In the genomic region with DNA sequence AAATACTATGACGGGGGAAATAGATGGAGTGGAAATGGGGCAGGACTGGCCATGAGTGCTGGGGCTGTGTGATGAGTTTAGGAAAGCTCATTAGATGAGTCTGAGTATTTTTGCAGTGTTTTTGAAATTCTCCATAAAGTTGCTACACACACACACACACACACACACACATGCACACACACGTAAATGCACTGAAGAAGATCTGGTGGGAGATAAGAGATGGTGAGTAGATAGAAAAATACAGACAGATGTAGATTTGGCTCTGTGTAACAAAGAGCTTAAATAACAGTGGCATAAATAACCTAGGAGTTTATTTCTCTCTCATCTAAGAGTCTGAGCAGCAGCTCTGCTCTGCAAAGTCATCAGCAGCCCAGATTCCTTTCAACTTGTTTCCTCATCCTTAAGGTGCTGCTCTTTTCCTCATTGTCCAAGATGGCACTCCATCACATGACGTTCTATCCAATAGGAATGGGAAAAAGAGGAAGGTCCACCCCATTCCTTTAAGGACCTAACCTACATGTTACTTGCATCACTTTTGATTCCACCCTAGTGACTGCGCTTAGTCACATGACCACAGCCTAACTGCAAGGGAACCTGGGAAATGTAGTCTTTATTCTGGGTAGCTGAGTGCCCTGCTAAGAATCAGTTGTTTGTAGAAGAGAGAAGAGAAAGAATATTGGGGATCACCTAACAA, we compare ENCODE assay signal across 8 cellular contexts.
DNase-seq lines count a peak whose midpoint lies in the region; TF ChIP-seq lines count a peak whose summit lies in the region.

No MANE protein-coding gene starts in this region.

- peaks cover 21% of the 10 kb centered on the region for H3K79me2 ChIP-seq in parathyroid adenoma

- no peak overlapping the region for H3K4me3 Mint-ChIP-seq in activated CD4-positive, alpha-beta T cell treated with anti-CD3 and anti-CD28 coated beads, Interleukin-2, amount 10 ng/mL, durations not matched to agents 24 days and 14 days
- no peak overlapping the region for H3K4me3 Mint-ChIP-seq in activated T-cell treated with anti-CD3 and anti-CD28 coated beads, Interleukin-2, amount 50 U/mL, for 24 hours

- no peaks in the 10 kb centered on the region for H3K36me3 Mint-ChIP-seq in activated CD4-positive, alpha-beta T cell treated with anti-CD3 and anti-CD28 coated beads, Interleukin-2, amount 10 ng/mL, durations not matched to agents 24 days and 14 days (ENCODE audit: low read depth)
- no peaks in the 10 kb centered on the region for H3K36me3 Mint-ChIP-seq in activated T-cell treated with anti-CD3 and anti-CD28 coated beads, Interleukin-2, amount 50 U/mL, for 24 hours (ENCODE audit: low read depth)

- no peak overlapping the region for H3K4me2 ChIP-seq in parathyroid adenoma (ENCODE audit: low read length)

- H3K36me3 ChIP-seq in parathyroid adenoma (ENCODE audit: control insufficient read depth, insufficient read depth, low read length) (no peaks in the 10 kb centered on the region), Peyer's patch (no peaks in the 10 kb centered on the region)

- TF ChIP-seq CTCF in parathyroid adenoma (IDR thresholded peaks at IDR 0.05) (no peak), Peyer's patch (IDR thresholded peaks at IDR 0.05) (no peak)

- H3K9ac ChIP-seq in parathyroid adenoma: no peak overlapping the region

- H3K27me3 Mint-ChIP-seq in activated CD4-positive, alpha-beta T cell treated with anti-CD3 and anti-CD28 coated beads, Interleukin-2, amount 10 ng/mL, durations not matched to agents 24 days and 14 days: peaks cover 40% of the 10 kb centered on the region
- peaks cover 49% of the 10 kb centered on the region for H3K27me3 Mint-ChIP-seq in activated T-cell treated with anti-CD3 and anti-CD28 coated beads, Interleukin-2, amount 50 U/mL, for 24 hours

- H3K4me1 Mint-ChIP-seq in activated CD4-positive, alpha-beta T cell treated with anti-CD3 and anti-CD28 coated beads, Interleukin-2, amount 10 ng/mL, durations not matched to agents 24 days and 14 days: peaks cover 17% of the 10 kb centered on the region
- peaks cover 6% of the 10 kb centered on the region for H3K4me1 Mint-ChIP-seq in activated T-cell treated with anti-CD3 and anti-CD28 coated beads, Interleukin-2, amount 50 U/mL, for 24 hours (ENCODE audit: low read depth)

- no peak overlapping the region for H3K27ac Mint-ChIP-seq in activated CD4-positive, alpha-beta T cell treated with anti-CD3 and anti-CD28 coated beads, Interleukin-2, amount 10 ng/mL, durations not matched to agents 24 days and 14 days
- H3K27ac Mint-ChIP-seq in activated T-cell treated with anti-CD3 and anti-CD28 coated beads, Interleukin-2, amount 50 U/mL, for 24 hours: no peak overlapping the region

- no peak overlapping the region for H2AFZ ChIP-seq in parathyroid adenoma

- H3K27me3 ChIP-seq in parathyroid adenoma (ENCODE audit: control insufficient read depth, insufficient read depth, low read length): no peaks in the 10 kb centered on the region
- H3K27me3 ChIP-seq in Peyer's patch: no peaks in the 10 kb centered on the region

- H3K27ac ChIP-seq in parathyroid adenoma: peak overlapping the region; percentile 3
- H3K27ac ChIP-seq in Peyer's patch: no peak overlapping the region

- no peaks in the 10 kb centered on the region for H3K9me3 Mint-ChIP-seq in activated CD4-positive, alpha-beta T cell treated with anti-CD3 and anti-CD28 coated beads, Interleukin-2, amount 10 ng/mL, durations not matched to agents 24 days and 14 days
- no peaks in the 10 kb centered on the region for H3K9me3 Mint-ChIP-seq in activated T-cell treated with anti-CD3 and anti-CD28 coated beads, Interleukin-2, amount 50 U/mL, for 24 hours

- peak; percentile 75 for DNase-seq in activated CD4-positive, alpha-beta T cell treated with anti-CD3 and anti-CD28 coated beads, Interleukin-2, amount 10 ng/mL, durations not matched to agents 24 days and 14 days
- no peak for DNase-seq in activated CD4-positive, alpha-beta T cell treated with anti-CD3 and anti-CD28 coated beads for 4 hours
- peak; percentile 63 for DNase-seq in NCI-H2227 treated with DMSO at 0.1 percent for 48 hours (lab: John Stamatoyannopoulos, UW)
- DNase-seq in dedifferentiated amniotic fluid mesenchymal stem cell (ENCODE audit: extremely low spot score): peak; percentile 89
- no peak for DNase-seq in activated CD4-positive, CD25-positive, alpha-beta regulatory T cell (lab: John Stamatoyannopoulos, UW)
- DNase-seq in Peyer's patch: no peak
- DNase-seq in activated T-cell treated with anti-CD3 and anti-CD28 coated beads, Interleukin-2, amount 50 U/mL, for 24 hours: no peak

- intact Hi-C loops in activated CD4-positive, alpha-beta T cell treated with anti-CD3 and anti-CD28 coated beads, Interleukin-2, amount 10 ng/mL, durations not matched to agents 24 days and 14 days (cut with micrococcal nuclease): no loop called here

- H3K4me3 ChIP-seq in parathyroid adenoma (ENCODE audit: low read depth, low read length) (no peak overlapping the region), Peyer's patch (no peak overlapping the region)

- no peaks in the 10 kb centered on the region for H3K9me3 ChIP-seq in parathyroid adenoma (ENCODE audit: control insufficient read depth, low read length)
- no peaks in the 10 kb centered on the region for H3K9me3 ChIP-seq in Peyer's patch

- TF ChIP-seq POLR2A in Peyer's patch (IDR thresholded peaks at IDR 0.05): no peak

- H3K4me1 ChIP-seq in parathyroid adenoma (no peaks in the 10 kb centered on the region), Peyer's patch (no peaks in the 10 kb centered on the region)

Comparison
In these comparisons a context has a peak if more than half of its experiments do, and no peak if none do; other contexts are left out.
1. DNase-seq: peak in activated CD4-positive, alpha-beta T cell treated with anti-CD3 and anti-CD28 coated beads, Interleukin-2, amount 10 ng/mL, durations not matched to agents 24 days and 14 days (single experiment), NCI-H2227 treated with DMSO at 0.1 percent for 48 hours (single experiment) and dedifferentiated amniotic fluid mesenchymal stem cell (single experiment); none in activated CD4-positive, alpha-beta T cell treated with anti-CD3 and anti-CD28 coated beads for 4 hours (0 of 2), activated CD4-positive, CD25-positive, alpha-beta regulatory T cell (0 of 4), Peyer's patch (0 of 3) and activated T-cell treated with anti-CD3 and anti-CD28 coated beads, Interleukin-2, amount 50 U/mL, for 24 hours (single experiment).